ENCODE assay signal across 8 cellular contexts in the genomic region with DNA sequence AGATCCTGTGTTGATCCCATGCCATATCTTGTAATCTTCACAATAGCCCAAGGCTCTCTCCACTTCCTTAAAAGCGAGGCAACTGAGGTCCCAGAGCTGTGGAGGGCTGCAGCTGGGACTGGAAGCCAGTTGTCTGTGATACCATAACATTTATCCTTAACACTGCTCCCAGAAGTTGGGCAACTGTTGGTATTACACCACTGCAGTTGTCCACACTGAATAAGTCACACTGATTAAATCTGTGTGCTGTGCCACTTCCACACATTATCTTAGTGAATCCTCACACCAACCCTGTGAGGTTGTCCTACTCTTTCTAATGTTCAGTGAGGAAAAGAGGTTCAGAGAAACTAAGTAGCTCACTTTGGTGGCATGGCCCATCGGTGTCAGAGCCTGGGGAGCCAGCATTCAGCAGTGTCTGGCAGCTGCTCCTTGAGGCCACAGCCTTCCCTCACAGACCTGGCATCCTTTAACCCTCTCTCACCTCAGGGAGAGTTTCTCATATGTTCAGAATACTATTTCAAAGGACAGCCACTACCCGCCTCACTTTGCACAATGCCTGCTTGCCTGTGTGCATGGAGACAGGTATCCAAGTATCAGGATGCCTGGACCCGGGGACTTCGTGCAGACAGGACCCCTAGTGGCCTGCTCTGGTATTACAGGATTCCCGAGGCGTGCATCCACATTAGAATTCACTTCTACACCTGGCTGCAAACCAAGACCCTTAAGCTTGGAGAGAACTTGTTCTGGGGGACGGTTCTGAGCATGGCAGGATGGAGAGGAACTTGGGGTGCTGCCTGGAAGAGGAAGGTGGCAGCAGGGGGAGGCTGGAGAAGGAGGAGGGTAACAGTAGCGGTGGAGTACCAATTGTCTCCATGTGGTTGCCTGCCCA.
DNase-seq lines count a peak whose midpoint lies in the region; ATAC-seq lines count a peak whose summit lies in the region.

No MANE protein-coding gene starts in this region.

- ATAC-seq in HG02870 (IDR thresholded peaks at IDR 0.05; ENCODE audit: unreplicated experiment) (no peak), HG02938 (IDR thresholded peaks at IDR 0.05; ENCODE audit: unreplicated experiment) (no peak)

- peak; percentile 69 for DNase-seq in ELF-1 (ENCODE audit: low read depth, low spot score)
- DNase-seq in KG1 (lab: John Stamatoyannopoulos, UW), result peak; percentile 34
- DNase-seq in SK-N-DZ (ENCODE audit: low spot score), result peak; percentile 21
- DNase-seq in astrocyte of the hippocampus (ENCODE audit: low read depth, low spot score), result peak; percentile 81
- DNase-seq in iPS DF 6.9 (ENCODE audit: low read depth, low spot score), result peak; percentile 45
- DNase-seq in smooth muscle cell of the brain vasculature (ENCODE audit: low read depth, low spot score), result peak; percentile 26

- peaks cover 2% of the 10 kb centered on the region; the same call in 1 of the 2 replicates for H3K4me1 ChIP-seq in iPS DF 6.9 (ENCODE audit: control insufficient read depth, insufficient read depth, low read length)

- no peak overlapping the region for H3K4me3 ChIP-seq in iPS DF 6.9 (ENCODE audit: low read length)

- no peaks in the 10 kb centered on the region for H3K36me3 ChIP-seq in iPS DF 6.9 (ENCODE audit: control insufficient read depth, insufficient read depth, low read length)

- WGBS in iPS DF 6.9 (ENCODE audit: insufficient coverage, insufficient read length), result no CpG with 5 or more reads among the region's 9 CpGs

- H3K27me3 ChIP-seq in iPS DF 6.9 (ENCODE audit: control insufficient read depth, insufficient read depth, low read length), result no peaks in the 10 kb centered on the region

- no peaks in the 10 kb centered on the region for H3K9me3 ChIP-seq in iPS DF 6.9 (ENCODE audit: control insufficient read depth, insufficient read depth, low read length)

- H3K27ac ChIP-seq in iPS DF 6.9 (ENCODE audit: low read length), result no peak overlapping the region

Comparison
In these comparisons a context has a peak if more than half of its experiments do, and no peak if none do; other contexts are left out.
1. DNase-seq: peak in every context shown above with its lines; median percentile 81 in astrocyte of the hippocampus; 69 in ELF-1; 45 in iPS DF 6.9; 34 in KG1; 26 in smooth muscle cell of the brain vasculature; 21 in SK-N-DZ.